ENCODE assay signal across 16 cellular contexts in genomic region chr22:50443801-50444625, GRCh38. TPM values are rescaled to one million over a fixed set of nuclear protein-coding genes. Genes with fewer than 3 reads are reported as not detected.
DNase-seq lines count a peak whose midpoint lies in the region; ATAC-seq, FAIRE-seq and TF ChIP-seq lines count a peak whose summit lies in the region.
"Had no signal": no experiment of that assay in that cellular context is flagged by ENCODE, and none has a peak within 500 bp of the region (broad histone marks: within the 10 kb centered on the region; RNA-seq: fewer than 3 reads in every experiment).

No MANE protein-coding gene starts in this region.

- H2AFZ ChIP-seq in OCI-LY7 (ENCODE audit: low read length): no peak overlapping the region

- H3K79me2 ChIP-seq in OCI-LY7 (ENCODE audit: insufficient read depth, low read depth, low read length): no peaks in the 10 kb centered on the region

- H3K4me3 ChIP-seq in Caco-2 (ENCODE audit: low read depth, low read length): no peak overlapping the region
- H3K4me3 ChIP-seq in OCI-LY7 (ENCODE audit: low read depth, low read length, poor library complexity, severe bottlenecking): no peak overlapping the region
- H3K4me3 ChIP-seq in ectodermal cell (ENCODE audit: insufficient read depth, low read depth, low read length): no peak overlapping the region
- H3K4me3 ChIP-seq in pancreas: no peak overlapping the region
- H3K4me3 ChIP-seq in CD4-positive, alpha-beta memory T cell (ENCODE audit: low read length in 2 of 2): no peak overlapping the region
- H3K4me3 ChIP-seq: right lobe of liver had no signal

- no peaks in the 10 kb centered on the region for H3K9me2 ChIP-seq in OCI-LY7 (ENCODE audit: insufficient read depth, low read length)

- FAIRE-seq in pancreas (lab: Jason Lieb, UNC): no peak

- H3K9me3 Mint-ChIP-seq in Caco-2 (ENCODE audit: unreplicated experiment): no peaks in the 10 kb centered on the region
- H3K9me3 Mint-ChIP-seq in CD4-positive, alpha-beta memory T cell: peaks cover 0 to 3% (median 0%) of the 10 kb centered on the region in 8 donors
- H3K9me3 Mint-ChIP-seq: brain, CD14-positive monocyte had no signal

- H3K4me2 ChIP-seq in OCI-LY7 (ENCODE audit: low read length): no peak overlapping the region

- 92 to 93% methylated on average over 28 of the region's 28 CpGs for WGBS in ectodermal cell, 2 experiments
- WGBS in pancreas, 2 donors: 73 to 77% methylated on average over 27 to 28 of the region's 28 CpGs

- H3K36me3 Mint-ChIP-seq in Caco-2 (ENCODE audit: insufficient read depth, unreplicated experiment): peaks cover 88% of the 10 kb centered on the region
- peaks cover 8 to 30% of the 10 kb centered on the region in 2 donors for H3K36me3 Mint-ChIP-seq in CD4-positive, alpha-beta memory T cell

- no peaks in the 10 kb centered on the region for H3K27me3 Mint-ChIP-seq in Caco-2 (ENCODE audit: insufficient read depth, unreplicated experiment)
- no peaks in the 10 kb centered on the region for H3K27me3 Mint-ChIP-seq in CD4-positive, alpha-beta memory T cell
- H3K27me3 Mint-ChIP-seq: brain had no signal

- no peaks in the 10 kb centered on the region for H3K4me1 ChIP-seq in Caco-2
- H3K4me1 ChIP-seq in OCI-LY7 (ENCODE audit: insufficient read depth, low read length, poor library complexity, severe bottlenecking): peaks cover 27% of the 10 kb centered on the region
- H3K4me1 ChIP-seq in ectodermal cell (ENCODE audit: control insufficient read depth, insufficient read depth, low read length): peaks cover 14% of the 10 kb centered on the region
- H3K4me1 ChIP-seq in pancreas: no peaks in the 10 kb centered on the region
- peaks cover 16% of the 10 kb centered on the region for H3K4me1 ChIP-seq in CD4-positive, alpha-beta memory T cell (ENCODE audit: insufficient read depth, low read length)
- H3K4me1 ChIP-seq: right lobe of liver had no signal

- H3K4me1 Mint-ChIP-seq in Caco-2 (ENCODE audit: low read depth, unreplicated experiment): no peaks in the 10 kb centered on the region
- peaks cover 5 to 18% (median 9%) of the 10 kb centered on the region in 4 donors for H3K4me1 Mint-ChIP-seq in CD4-positive, alpha-beta memory T cell
- H3K4me1 Mint-ChIP-seq: brain had no signal

- H3K4me3 Mint-ChIP-seq in Caco-2 (ENCODE audit: unreplicated experiment): peak overlapping the region; percentile 49
- no peak overlapping the region for H3K4me3 Mint-ChIP-seq in CD4-positive, alpha-beta memory T cell
- H3K4me3 Mint-ChIP-seq: brain, CD14-positive monocyte had no signal

- H4K20me1 ChIP-seq in OCI-LY7 (ENCODE audit: insufficient read depth, low read length): no peaks in the 10 kb centered on the region

- no peaks in the 10 kb centered on the region for H3K36me3 ChIP-seq in Caco-2 (ENCODE audit: control insufficient read depth, insufficient read depth, low read length)
- peaks cover 89% of the 10 kb centered on the region for H3K36me3 ChIP-seq in OCI-LY7 (ENCODE audit: insufficient read depth, low read length)
- peaks cover 29% of the 10 kb centered on the region for H3K36me3 ChIP-seq in ectodermal cell (ENCODE audit: control insufficient read depth, insufficient read depth, low read length)
- H3K36me3 ChIP-seq in pancreas: peaks cover 0 to 54% (median 11%) of the 10 kb centered on the region in 3 donors
- peaks cover 30% of the 10 kb centered on the region for H3K36me3 ChIP-seq in CD4-positive, alpha-beta memory T cell (ENCODE audit: insufficient read depth, low read length)

- POLR2A ChIA-PET in Caco-2 (lab: Charles Lee) (no interaction called here), OCI-LY7 (lab: Charles Lee) (interaction anchor here (0.5 to 0.7 kb wide), 2 partner anchors 8 to 71 kb away, joined by 3 read pairs; no protein-coding TSS in a partner anchor)
- POLR2A ChIA-PET in CD4-positive, alpha-beta memory T cell (lab: Charles Lee; ENCODE audit: partially characterized antibody): interaction anchor here (1.1 to 2.4 kb wide), 8 partner anchors 9 to 177 kb away, joined by 3 to 15 read pairs (median 5); partner anchors contain the start of genes CHKB and SCO2

- H3K27me3 ChIP-seq in Caco-2 (replicated peaks; ENCODE audit: control insufficient read depth, insufficient read depth, low read length) (no peaks in the 10 kb centered on the region), ectodermal cell (ENCODE audit: control insufficient read depth, insufficient read depth, low read length, poor library complexity, severe bottlenecking) (no peaks in the 10 kb centered on the region), pancreas (no peaks in the 10 kb centered on the region)
- no peaks in the 10 kb centered on the region for H3K27me3 ChIP-seq in CD4-positive, alpha-beta memory T cell (ENCODE audit: insufficient read depth, low read length)
- H3K27me3 ChIP-seq: right lobe of liver had no signal

- intact Hi-C loops in Caco-2 (cut with micrococcal nuclease; ENCODE audit: unreplicated experiment): no loop called here
- intact Hi-C loops in OCI-LY7 (cut with micrococcal nuclease; ENCODE audit: unreplicated experiment): no loop called here
- intact Hi-C loops in pancreas (cut with DNase I): no loop called here
- intact Hi-C loops in CD4-positive, alpha-beta memory T cell (cut with micrococcal nuclease): loop anchor here (10.0 kb wide), 1 partner anchor 51 kb away; no protein-coding TSS in a partner anchor

- BruUV-seq in Caco-2 (replicated peaks; lab: Mats Ljungman, UMichigan) (no TSS peak), OCI-LY7 (replicated peaks; lab: Mats Ljungman, UMichigan) (no TSS peak)

- CTCF ChIA-PET in Caco-2 (lab: Charles Lee) (interaction anchor here (0.5 to 0.6 kb wide), 3 partner anchors 14 to 110 kb away, joined by 3 to 5 read pairs (median 3); no protein-coding TSS in a partner anchor), OCI-LY7 (lab: Charles Lee; ENCODE audit: unreplicated experiment) (no interaction called here)
- CTCF ChIA-PET in CD4-positive, alpha-beta memory T cell (lab: Charles Lee; ENCODE audit: partially characterized antibody): interaction anchor here (1.1 to 2.0 kb wide), 5 partner anchors 18 to 82 kb away, joined by 4 to 6 read pairs (median 4); partner anchors contain the start of gene SCO2

- H3K27ac ChIP-seq in OCI-LY7 (ENCODE audit: low read depth, low read length, poor library complexity, severe bottlenecking) (peak overlapping the region; percentile 72), ectodermal cell (ENCODE audit: insufficient read depth, low read depth, low read length, poor library complexity, severe bottlenecking) (peak overlapping the region; percentile 8), pancreas (no peak overlapping the region)
- H3K27ac ChIP-seq in CD4-positive, alpha-beta memory T cell (ENCODE audit: low read depth, low read length): no peak overlapping the region

- H3K27ac Mint-ChIP-seq in Caco-2 (ENCODE audit: unreplicated experiment): peak overlapping the region; percentile 80
- H3K27ac Mint-ChIP-seq in CD4-positive, alpha-beta memory T cell: peak overlapping the region in 3 of 7 donors; percentile 22 to 86 (median 81)

- DNase-seq in Caco-2: no peak
- no peak for DNase-seq in OCI-LY7 (ENCODE audit: low spot score)
- peak in 3 of 6 donors; percentile 3 to 74 (median 39) for DNase-seq in pancreas
- DNase-seq in kidney glomerular epithelial cell (lab: John Stamatoyannopoulos, UW): no peak
- no peak for DNase-seq in SW 1271 (lab: John Stamatoyannopoulos, UW)
- no peak for DNase-seq in CD4-positive, alpha-beta memory T cell
- no peak for DNase-seq in mucosa of gallbladder (ENCODE audit: low spot score)
- DNase-seq: activated CD4-positive, alpha-beta T cell treated with anti-CD3 and anti-CD28 coated beads for 48 hours; islet precursor cell; NCI-H1048; right lobe of liver; stimulated activated CD4-positive, alpha-beta T cell treated with anti-CD3 and anti-CD28 coated beads, Interleukin-4, amount 100 ng/mL, for 1 hour had no signal

- H3K9me3 ChIP-seq in Caco-2: no peaks in the 10 kb centered on the region
- H3K9me3 ChIP-seq in OCI-LY7 (ENCODE audit: low read length): no peaks in the 10 kb centered on the region
- H3K9me3 ChIP-seq in ectodermal cell (ENCODE audit: control insufficient read depth, low read length): no peaks in the 10 kb centered on the region
- no peaks in the 10 kb centered on the region for H3K9me3 ChIP-seq in pancreas
- no peaks in the 10 kb centered on the region for H3K9me3 ChIP-seq in CD4-positive, alpha-beta memory T cell (ENCODE audit: control insufficient read depth in 1 of 2, low read length in 2 of 2)
- H3K9me3 ChIP-seq: right lobe of liver had no signal

- peak in 3 of 4 donors; percentile 1 to 5 (median 4) for ATAC-seq in pancreas

- TF ChIP-seq CTCF in Caco-2 (IDR thresholded peaks at IDR 0.05; ENCODE audit: insufficient read depth in 1 of 2, low read depth in 1 of 2, low read length in 1 of 2, severe bottlenecking in 1 of 2, unreplicated experiment in 1 of 2) (no peak), OCI-LY7 (conservative IDR thresholded peaks at IDR 0.05; ENCODE audit: low read length) (no peak), pancreas (IDR thresholded peaks at IDR 0.05) (no peak)

RNA-seq across cellular contexts. Expression of gene SBF1, which starts 30.8 kb away (rescaled TPM):
- 77.8 and 82.8 TPM in 2 replicates for total RNA-seq in Caco-2 (2022)
- 134 and 177 TPM in 2 replicates for total RNA-seq in OCI-LY7 (2014; rRNA removed; shearing (Covaris generic))
- total RNA-seq in OCI-LY7 (2022): 160 and 181 TPM in 2 replicates
- 53.9 TPM for polyA plus RNA-seq in ectodermal cell (2013, experiment 1 of 4)
- 57.7 TPM for polyA plus RNA-seq in ectodermal cell (2013, experiment 2 of 4)
- 58.2 TPM for polyA plus RNA-seq in ectodermal cell (2013, experiment 3 of 4)
- polyA plus RNA-seq in ectodermal cell (2013, experiment 4 of 4): 63.5 TPM
- 10 to 100 TPM; 36.8 to 76.2 (median 56.1) TPM for total RNA-seq in pancreas
- polyA plus RNA-seq in pancreas: 10 to 100 TPM; 51.8 to 76.5 TPM
- total RNA-seq in CD4-positive, alpha-beta memory T cell: 100 to 1,000 TPM; 217 to 221 TPM
- 10 to 100 TPM; 13.2 to 42.9 TPM for polyA plus RNA-seq in CD4-positive, alpha-beta memory T cell
- 95.8 TPM for total RNA-seq in mucosa of gallbladder

RNA-seq across cellular contexts. Expression of gene ADM2, which starts 37.3 kb away (rescaled TPM):
- total RNA-seq in Caco-2 (2022) (28.8 and 30.5 TPM in 2 replicates), OCI-LY7 (2022) (7.0 and 7.9 TPM in 2 replicates), pancreas (10 to 100 TPM in 1 of 6 donors, 1 to 10 TPM in 5; 4.1 to 44.3 (median 6.4) TPM), mucosa of gallbladder (5.1 TPM)
- 2.7 and 4.3 TPM in 2 replicates for total RNA-seq in OCI-LY7 (2014; rRNA removed; shearing (Covaris generic))
- polyA plus RNA-seq in ectodermal cell (2013, experiment 1 of 4): 3.6 TPM
- 3.2 TPM for polyA plus RNA-seq in ectodermal cell (2013, experiment 2 of 4)
- polyA plus RNA-seq in ectodermal cell (2013, experiment 3 of 4): 3.4 TPM
- 2.9 TPM for polyA plus RNA-seq in ectodermal cell (2013, experiment 4 of 4)
- 1 to 10 TPM; 2.1 to 4.8 TPM for polyA plus RNA-seq in pancreas
- total RNA-seq in CD4-positive, alpha-beta memory T cell: 1 to 10 TPM; 4.4 to 4.5 TPM
- under 1 TPM; 0.07 to 0.48 TPM for polyA plus RNA-seq in CD4-positive, alpha-beta memory T cell
- polyA plus RNA-seq: CD14-positive monocyte had no signal

RNA-seq across cellular contexts. Expression of gene MIOX, which starts 42.6 kb away (rescaled TPM):
- total RNA-seq in Caco-2 (2022): 0.32 TPM in 1 of 2 replicates, not detected in the other
- total RNA-seq in OCI-LY7 (2014; rRNA removed; shearing (Covaris generic)): not detected in 2 replicates
- total RNA-seq in OCI-LY7 (2022): 0.53 and 0.74 TPM in 2 replicates
- not detected for polyA plus RNA-seq in ectodermal cell (2013, experiment 1 of 4)
- polyA plus RNA-seq in ectodermal cell (2013, experiment 2 of 4): 0.44 TPM
- not detected for polyA plus RNA-seq in ectodermal cell (2013, experiment 3 of 4)
- polyA plus RNA-seq in ectodermal cell (2013, experiment 4 of 4): not detected
- under 1 TPM in 3 of 6 donors, not detected in 3; 0.40 to 0.54 (median 0.50) TPM for total RNA-seq in pancreas
- polyA plus RNA-seq in pancreas: 1 to 10 TPM; 1.5 to 2.9 TPM
- total RNA-seq in CD4-positive, alpha-beta memory T cell: not detected
- not detected for polyA plus RNA-seq in CD4-positive, alpha-beta memory T cell
- total RNA-seq in mucosa of gallbladder: 1.6 TPM
- total RNA-seq: glomerular endothelial cell, right lobe of liver had no signal
- polyA plus RNA-seq: CD14-positive monocyte had no signal

Comparison
In these comparisons a context has a peak if more than half of its experiments do, and no peak if none do; other contexts are left out.
1. H3K27ac ChIP-seq: peak in OCI-LY7 (single experiment) and ectodermal cell (single experiment); none in pancreas (0 of 4) and CD4-positive, alpha-beta memory T cell (single experiment).